Comparison of ENCODE assay signal across 24 cellular contexts in genomic region chr13:63291701-63292100, GRCh38.
DNase-seq lines count a peak whose midpoint lies in the region; ATAC-seq and TF ChIP-seq lines count a peak whose summit lies in the region.
"Had no signal": no experiment of that assay in that cellular context is flagged by ENCODE, and none has a peak within 500 bp of the region (broad histone marks: within the 10 kb centered on the region; RNA-seq: fewer than 3 reads in every experiment).

No MANE protein-coding gene starts in this region.

- H3K18ac ChIP-seq in neuronal stem cell (ENCODE audit: low read length): no peak overlapping the region

- H3K4me2 ChIP-seq in neural progenitor cell (no peak overlapping the region), neuronal stem cell (ENCODE audit: insufficient read depth, low read length, poor library complexity, severe bottlenecking) (no peak overlapping the region)
- H3K4me2 ChIP-seq: A549; BLaER1 treated with 17β-estradiol and CSF1 and Interleukin-3, amounts not matched to agents 10 nM and 100 nM; GM23338 had no signal

- no peaks in the 10 kb centered on the region for H4K20me1 ChIP-seq in neural progenitor cell (ENCODE audit: low read depth)
- H4K20me1 ChIP-seq: BLaER1 treated with 17β-estradiol and CSF1 and Interleukin-3, amounts not matched to agents 10 nM and 100 nM had no signal

- no peak overlapping the region for H4K91ac ChIP-seq in neuronal stem cell (ENCODE audit: low read depth, low read length, poor library complexity)

- no peak overlapping the region for H4K8ac ChIP-seq in neuronal stem cell (ENCODE audit: low read depth, low read length)

- no peak overlapping the region for H3K23ac ChIP-seq in neuronal stem cell (ENCODE audit: low read depth, low read length, poor library complexity)

- H3K36me3 Mint-ChIP-seq in neural progenitor cell: no peaks in the 10 kb centered on the region
- H3K36me3 Mint-ChIP-seq: CD14-positive monocyte; CD8-positive, alpha-beta memory T cell had no signal

- H3K9me3 ChIP-seq in neural progenitor cell (ENCODE audit: low read depth) (no peaks in the 10 kb centered on the region), neuronal stem cell (replicated peaks in 1 of 2; ENCODE audit: control insufficient read depth in 2 of 2, insufficient read depth in 1 of 2, low read depth in 1 of 2, low read length in 2 of 2) (no peaks in the 10 kb centered on the region)
- H3K9me3 ChIP-seq: A549; BE2C; BLaER1 treated with 17β-estradiol and CSF1 and Interleukin-3, amounts not matched to agents 10 nM and 100 nM had no signal

- no peaks in the 10 kb centered on the region for H3K4me1 Mint-ChIP-seq in neural progenitor cell
- H3K4me1 Mint-ChIP-seq: CD14-positive monocyte; CD8-positive, alpha-beta memory T cell; GM23338; H9 had no signal

- H3K4me1 ChIP-seq in neural progenitor cell (no peaks in the 10 kb centered on the region), neuronal stem cell (ENCODE audit: control insufficient read depth in 2 of 2, insufficient read depth in 1 of 2, low read depth in 1 of 2, low read length in 2 of 2) (no peaks in the 10 kb centered on the region)
- H3K4me1 ChIP-seq: A549; BE2C; BLaER1 treated with 17β-estradiol and CSF1 and Interleukin-3, amounts not matched to agents 10 nM and 100 nM had no signal

- CTCF ChIA-PET in HEK293T (lab: Yijun Ruan, JAX): no interaction called here

- H2AFZ ChIP-seq in neural progenitor cell (replicated peaks): peak overlapping the region; percentile 63
- no peak overlapping the region for H2AFZ ChIP-seq in neuronal stem cell (ENCODE audit: low read length)
- H2AFZ ChIP-seq: GM23338 had no signal

- DNase-seq in NCI-H82 (lab: John Stamatoyannopoulos, UW): peak; percentile 30
- no peak for DNase-seq in NCI-H82 treated with DMSO at 0.1 percent for 48 hours (lab: John Stamatoyannopoulos, UW; ENCODE audit: unreplicated experiment)
- DNase-seq in HEK293T (ENCODE audit: extremely low spot score): no peak
- DNase-seq in neural progenitor cell (ENCODE audit: low spot score): no peak
- DNase-seq in neuronal stem cell (ENCODE audit: low spot score): no peak
- no peak for DNase-seq in occipital lobe (lab: John Stamatoyannopoulos, UW)
- DNase-seq: 8988T; ACHN; AML-193; BE2C; CD4-positive, alpha-beta T cell; CD8-positive, alpha-beta memory T cell; DMS 273 treated with DMSO at 0.1 percent for 48 hours; DMS79; EL; GDM1; H9 had no signal

- H2AK5ac ChIP-seq in neuronal stem cell (ENCODE audit: low read depth, low read length): no peak overlapping the region

- no peak overlapping the region for H3K4me3 Mint-ChIP-seq in neural progenitor cell
- H3K4me3 Mint-ChIP-seq: CD14-positive monocyte; CD4-positive, alpha-beta T cell; CD8-positive, alpha-beta memory T cell; GM23338; H9 had no signal

- H2BK12ac ChIP-seq in neuronal stem cell (ENCODE audit: low read length): no peak overlapping the region

- no CpG with 5 or more reads among the region's 5 CpGs for WGBS in neuronal stem cell (ENCODE audit: extremely low coverage in 2 of 2, insufficient read length in 2 of 2, insufficient replicate concordance in 1 of 2), 2 donors

- H3K9ac ChIP-seq in neural progenitor cell (no peak overlapping the region), neuronal stem cell (ENCODE audit: low read depth, low read length, poor library complexity) (no peak overlapping the region)
- H3K9ac ChIP-seq: BLaER1 treated with 17β-estradiol and CSF1 and Interleukin-3, amounts not matched to agents 10 nM and 100 nM had no signal

- no peaks in the 10 kb centered on the region for H3K9me3 Mint-ChIP-seq in neural progenitor cell
- H3K9me3 Mint-ChIP-seq: GM23338, H9 had no signal

- H2BK120ac ChIP-seq in neuronal stem cell (ENCODE audit: low read depth, low read length): no peak overlapping the region

- TF ChIP-seq CTCF in neural progenitor cell (IDR thresholded peaks at IDR 0.05): no peak

- no peak overlapping the region for H3K4ac ChIP-seq in neuronal stem cell (ENCODE audit: low read length)

- no peak overlapping the region for H3K27ac ChIP-seq in neural progenitor cell
- no peak overlapping the region for H3K27ac ChIP-seq in neuronal stem cell (replicated peaks; ENCODE audit: low read length)
- H3K27ac ChIP-seq: A549; BLaER1 treated with 17β-estradiol and CSF1 and Interleukin-3, amounts not matched to agents 10 nM and 100 nM had no signal

- H3K79me1 ChIP-seq in neuronal stem cell (ENCODE audit: low read depth, low read length): no peaks in the 10 kb centered on the region

- no peaks in the 10 kb centered on the region for H3F3A ChIP-seq in neural progenitor cell (ENCODE audit: low read depth)

- H3K36me3 ChIP-seq in neural progenitor cell: no peaks in the 10 kb centered on the region
- H3K36me3 ChIP-seq in neuronal stem cell (replicated peaks in 1 of 2; ENCODE audit: control insufficient read depth in 2 of 2, insufficient read depth in 2 of 2, low read length in 2 of 2): no peaks in the 10 kb centered on the region
- H3K36me3 ChIP-seq: BE2C; BLaER1 treated with 17β-estradiol and CSF1 and Interleukin-3, amounts not matched to agents 10 nM and 100 nM had no signal

- no peaks in the 10 kb centered on the region for H3K79me2 ChIP-seq in neural progenitor cell (ENCODE audit: low read depth)

- H3K4me3 ChIP-seq in neural progenitor cell: no peak overlapping the region
- no peak overlapping the region for H3K4me3 ChIP-seq in neuronal stem cell (ENCODE audit: low read length in 2 of 2)
- H3K4me3 ChIP-seq: A549; BLaER1 treated with 17β-estradiol and CSF1 and Interleukin-3, amounts not matched to agents 10 nM and 100 nM; GM12878; GM23338 had no signal

- H2BK15ac ChIP-seq in neuronal stem cell (ENCODE audit: low read length): no peak overlapping the region

- no peak overlapping the region for H2BK5ac ChIP-seq in neuronal stem cell (ENCODE audit: low read length)

- H3K27me3 ChIP-seq in neural progenitor cell (no peaks in the 10 kb centered on the region), neuronal stem cell (ENCODE audit: control insufficient read depth in 3 of 3, insufficient read depth in 3 of 3, low read depth in 1 of 3, low read length in 3 of 3) (no peaks in the 10 kb centered on the region)
- H3K27me3 ChIP-seq: BE2C; BLaER1 treated with 17β-estradiol and CSF1 and Interleukin-3, amounts not matched to agents 10 nM and 100 nM had no signal

- POLR2A ChIA-PET in HEK293T (lab: Yijun Ruan, JAX): no interaction called here

- no peak overlapping the region for H3K27ac Mint-ChIP-seq in neural progenitor cell
- H3K27ac Mint-ChIP-seq: CD14-positive monocyte; CD4-positive, alpha-beta T cell; CD8-positive, alpha-beta memory T cell; GM23338; H9 had no signal

- no peak overlapping the region for H3K14ac ChIP-seq in neuronal stem cell (ENCODE audit: low read length)

- ATAC-seq in GM19455 (IDR thresholded peaks at IDR 0.05; ENCODE audit: unreplicated experiment): no peak
- ATAC-seq: A549, GM12878, GM23338, HCT116 had no signal

- H3K27me3 Mint-ChIP-seq in neural progenitor cell (ENCODE audit: insufficient read depth, low read depth): peaks cover 2% of the 10 kb centered on the region
- H3K27me3 Mint-ChIP-seq: CD4-positive, alpha-beta T cell; CD8-positive, alpha-beta memory T cell had no signal

TF ChIP-seq in HEK293T, 16 proteins besides CTCF, POLR2A, EP300 and RAD21:
- TF ChIP-seq PKNOX1 (IDR thresholded peaks at IDR 0.05) (peak; percentile 80), HDGF (IDR thresholded peaks at IDR 0.05; ENCODE audit: borderline replicate concordance) (no peak), L3MBTL2 (conservative IDR thresholded peaks at IDR 0.05) (no peak), SP1 (IDR thresholded peaks at IDR 0.05) (no peak), BHLHE40 (IDR thresholded peaks at IDR 0.05; ENCODE audit: borderline replicate concordance) (no peak), NFRKB (IDR thresholded peaks at IDR 0.05) (no peak), ELF4 (IDR thresholded peaks at IDR 0.05) (no peak), CTBP1 (IDR thresholded peaks at IDR 0.05; ENCODE audit: borderline replicate concordance) (peak; percentile 87), TARDBP (IDR thresholded peaks at IDR 0.05) (no peak), LEF1 (IDR thresholded peaks at IDR 0.05; ENCODE audit: borderline replicate concordance) (peak; percentile 43; the same call in 1 of the 2 replicates)
